Comparison of ENCODE assay signal across 11 cellular contexts in genomic region chr15:88255109-88255495, GRCh38. TPM values are rescaled to one million over a fixed set of nuclear protein-coding genes. Genes with fewer than 3 reads are reported as not detected.
DNase-seq lines count a peak whose midpoint lies in the region; ATAC-seq and TF ChIP-seq lines count a peak whose summit lies in the region.
"Had no signal": no experiment of that assay in that cellular context is flagged by ENCODE, and none has a peak within 500 bp of the region (broad histone marks: within the 10 kb centered on the region; RNA-seq: fewer than 3 reads in every experiment).

No MANE protein-coding gene starts in this region.

- 9% methylated on average over 10 of the region's 22 CpGs for WGBS in suprapubic skin
- 6 to 8% methylated on average over 22 of the region's 22 CpGs for WGBS in testis, 2 donors

- H3K36me3 ChIP-seq in ascending aorta (no peaks in the 10 kb centered on the region), suprapubic skin (no peaks in the 10 kb centered on the region), testis (ENCODE audit: low read depth, missing control alignments) (no peaks in the 10 kb centered on the region)
- H3K36me3 ChIP-seq: right lobe of liver had no signal

- TF ChIP-seq CTCF in ascending aorta (IDR thresholded peaks at IDR 0.05) (no peak), suprapubic skin (IDR thresholded peaks at IDR 0.05) (no peak), testis (IDR thresholded peaks at IDR 0.05) (no peak)

- H3K4me3 Mint-ChIP-seq in activated T-cell treated with anti-CD3 and anti-CD28 coated beads, Interleukin-2, amount 50 U/mL, for 24 hours = peak overlapping the region; percentile 62
- H3K4me3 Mint-ChIP-seq in memory B cell (peak overlapping the region; percentile 17), immature natural killer cell (peak overlapping the region in 1 of 5 donors; percentile 20)

- H3K4me1 ChIP-seq in ascending aorta = peaks cover 7 to 25% of the 10 kb centered on the region in 2 donors
- H3K4me1 ChIP-seq in suprapubic skin = peaks cover 36% of the 10 kb centered on the region
- peaks cover 9% of the 10 kb centered on the region for H3K4me1 ChIP-seq in testis

- intact Hi-C loops in ascending aorta (cut with DNase I) = loop anchor here (5.0 to 10.0 kb wide), 2 partner anchors 638 to 780 kb away; no protein-coding TSS in a partner anchor
- intact Hi-C loops in testis (cut with DNase I; ENCODE audit: low total_unique reads) = no loop called here

- H3K27ac ChIP-seq in ascending aorta (peak overlapping the region; percentile 83 to 86), suprapubic skin (no peak overlapping the region), testis (no peak overlapping the region)
- H3K27ac ChIP-seq: right lobe of liver had no signal

- H3K4me3 ChIP-seq in ascending aorta = peak overlapping the region; percentile 76 to 79
- peak overlapping the region; percentile 49 for H3K4me3 ChIP-seq in suprapubic skin
- peak overlapping the region in 1 of 2 donors; percentile 14 for H3K4me3 ChIP-seq in testis
- H3K4me3 ChIP-seq: right lobe of liver had no signal

- no peaks in the 10 kb centered on the region for H3K36me3 Mint-ChIP-seq in activated T-cell treated with anti-CD3 and anti-CD28 coated beads, Interleukin-2, amount 50 U/mL, for 24 hours (ENCODE audit: low read depth)
- H3K36me3 Mint-ChIP-seq in memory B cell (peaks cover 2% of the 10 kb centered on the region), immature natural killer cell (no peaks in the 10 kb centered on the region)

- no peaks in the 10 kb centered on the region for H3K9me3 ChIP-seq in ascending aorta
- H3K9me3 ChIP-seq in suprapubic skin = no peaks in the 10 kb centered on the region
- H3K9me3 ChIP-seq in testis = no peaks in the 10 kb centered on the region
- H3K9me3 ChIP-seq: right lobe of liver had no signal

- H3K27ac Mint-ChIP-seq in activated T-cell treated with anti-CD3 and anti-CD28 coated beads, Interleukin-2, amount 50 U/mL, for 24 hours = peak overlapping the region; percentile 23
- H3K27ac Mint-ChIP-seq in memory B cell (no peak overlapping the region), immature natural killer cell (no peak overlapping the region)

- H3K27me3 Mint-ChIP-seq in activated T-cell treated with anti-CD3 and anti-CD28 coated beads, Interleukin-2, amount 50 U/mL, for 24 hours = peaks cover 79% of the 10 kb centered on the region
- H3K27me3 Mint-ChIP-seq in memory B cell (peaks cover 28% of the 10 kb centered on the region), immature natural killer cell (ENCODE audit: low read depth in 3 of 3) (peaks cover 9 to 23% (median 22%) of the 10 kb centered on the region in 3 donors)

- H3K9me3 Mint-ChIP-seq in activated T-cell treated with anti-CD3 and anti-CD28 coated beads, Interleukin-2, amount 50 U/mL, for 24 hours = no peaks in the 10 kb centered on the region
- no peaks in the 10 kb centered on the region for H3K9me3 Mint-ChIP-seq in memory B cell
- no peaks in the 10 kb centered on the region for H3K9me3 Mint-ChIP-seq in immature natural killer cell

- ATAC-seq in memory B cell (ENCODE audit: low read depth) = no peak

- H3K27me3 ChIP-seq in ascending aorta = no peaks in the 10 kb centered on the region
- peaks cover 73% of the 10 kb centered on the region for H3K27me3 ChIP-seq in suprapubic skin
- H3K27me3 ChIP-seq in testis = no peaks in the 10 kb centered on the region

- H3K4me1 Mint-ChIP-seq in activated T-cell treated with anti-CD3 and anti-CD28 coated beads, Interleukin-2, amount 50 U/mL, for 24 hours (ENCODE audit: low read depth) = peaks cover 29% of the 10 kb centered on the region
- H3K4me1 Mint-ChIP-seq in memory B cell (peaks cover 8% of the 10 kb centered on the region), immature natural killer cell (peaks cover 0 to 5% of the 10 kb centered on the region in 2 donors)

- TF ChIP-seq POLR2A in suprapubic skin (IDR thresholded peaks at IDR 0.05) (no peak), testis (IDR thresholded peaks at IDR 0.05) (no peak)

- no peak for TF ChIP-seq EP300 in suprapubic skin (IDR thresholded peaks at IDR 0.05)

- no peak for DNase-seq in activated T-cell treated with anti-CD3 and anti-CD28 coated beads, Interleukin-2, amount 50 U/mL, for 24 hours
- DNase-seq in activated T-cell treated with anti-CD3 and anti-CD28 coated beads, Interleukin-2, amount 50 U/mL, for 1 hour = no peak
- no peak for DNase-seq in ascending aorta (ENCODE audit: low spot score in 2 of 2)
- no peak for DNase-seq in memory B cell (ENCODE audit: low spot score in 2 of 2)
- no peak for DNase-seq in suprapubic skin (ENCODE audit: low spot score in 2 of 2)
- DNase-seq in immature natural killer cell = no peak
- DNase-seq in COR-L47 (lab: John Stamatoyannopoulos, UW) = no peak
- DNase-seq in testis = no peak
- DNase-seq: cortex of kidney, NCI-H2107 had no signal

RNA-seq across cellular contexts. Expression of gene NTRK3, which starts 1.4 kb away (rescaled TPM):
- total RNA-seq in ascending aorta (52.7 TPM), suprapubic skin (10 to 100 TPM in 1 of 4 donors, 1 to 10 TPM in 3; 5.3 to 11.7 (median 6.3) TPM), testis (10 to 100 TPM; 10.7 to 24.6 TPM)
- polyA plus RNA-seq in immature natural killer cell (not detected), testis (ENCODE audit: insufficient read depth, low read depth, low replicate concordance) (40.6 TPM)

Comparison
In these comparisons a context has a peak if more than half of its experiments do, and no peak if none do; other contexts are left out.
1. H3K27ac ChIP-seq: peak in ascending aorta (2 of 2); none in suprapubic skin (single experiment) and testis (0 of 2).